ENCODE assay signal across 15 cellular contexts in genomic region chr15:52137432-52138357, GRCh38. TPM values are rescaled to one million over a fixed set of nuclear protein-coding genes. Genes with fewer than 3 reads are reported as not detected.
DNase-seq lines count a peak whose midpoint lies in the region; ATAC-seq and TF ChIP-seq lines count a peak whose summit lies in the region.
"Had no signal": no experiment of that assay in that cellular context is flagged by ENCODE, and none has a peak within 500 bp of the region (broad histone marks: within the 10 kb centered on the region; RNA-seq: fewer than 3 reads in every experiment).

No MANE protein-coding gene starts in this region.

- H3K27me3 ChIP-seq in transverse colon, result no peaks in the 10 kb centered on the region
- H3K27me3 ChIP-seq: ascending aorta, gastroesophageal sphincter had no signal

- peak overlapping the region; percentile 10 to 43 (median 14) for H3K27ac ChIP-seq in transverse colon
- H3K27ac ChIP-seq: ascending aorta, gastroesophageal sphincter had no signal

- H3K9me3 ChIP-seq in transverse colon, result no peaks in the 10 kb centered on the region
- H3K9me3 ChIP-seq: ascending aorta, gastroesophageal sphincter had no signal

- H3K4me1 Mint-ChIP-seq in activated CD8-positive, alpha-beta memory T cell treated with anti-CD3 and anti-CD28 coated beads, Interleukin-2, amount 10 ng/mL, durations not matched to agents 7 days and 5 days, result peaks cover 21% of the 10 kb centered on the region
- peaks cover 10% of the 10 kb centered on the region for H3K4me1 Mint-ChIP-seq in WTC11

- TF ChIP-seq EP300 in transverse colon (IDR thresholded peaks at IDR 0.05; ENCODE audit: low read depth), result no peak

- TF ChIP-seq POLR2A in transverse colon (IDR thresholded peaks at IDR 0.05), result no peak

- H3K4me1 ChIP-seq in transverse colon, result peaks cover 17 to 32% (median 21%) of the 10 kb centered on the region in 4 donors

- TF ChIP-seq CTCF in transverse colon (IDR thresholded peaks at IDR 0.05) (no peak), WTC11 (IDR thresholded peaks at IDR 0.05) (no peak)

- H3K27me3 Mint-ChIP-seq in activated CD8-positive, alpha-beta memory T cell treated with anti-CD3 and anti-CD28 coated beads, Interleukin-2, amount 10 ng/mL, durations not matched to agents 7 days and 5 days, result no peaks in the 10 kb centered on the region
- no peaks in the 10 kb centered on the region for H3K27me3 Mint-ChIP-seq in WTC11 (ENCODE audit: low read depth)
- H3K27me3 Mint-ChIP-seq: activated T-cell treated with anti-CD3 and anti-CD28 coated beads, Interleukin-2, amount 50 U/mL, for 24 hours; effector memory CD8-positive, alpha-beta T cell had no signal

- no peak overlapping the region for H3K4me3 Mint-ChIP-seq in activated CD8-positive, alpha-beta memory T cell treated with anti-CD3 and anti-CD28 coated beads, Interleukin-2, amount 10 ng/mL, durations not matched to agents 7 days and 5 days
- H3K4me3 Mint-ChIP-seq in WTC11, result no peak overlapping the region
- H3K4me3 Mint-ChIP-seq: activated T-cell treated with anti-CD3 and anti-CD28 coated beads, Interleukin-2, amount 50 U/mL, for 24 hours; effector memory CD8-positive, alpha-beta T cell had no signal

- H3K9me3 Mint-ChIP-seq in activated CD8-positive, alpha-beta memory T cell treated with anti-CD3 and anti-CD28 coated beads, Interleukin-2, amount 10 ng/mL, durations not matched to agents 7 days and 5 days (ENCODE audit: low read depth), result no peaks in the 10 kb centered on the region
- no peaks in the 10 kb centered on the region for H3K9me3 Mint-ChIP-seq in WTC11
- H3K9me3 Mint-ChIP-seq: activated T-cell treated with anti-CD3 and anti-CD28 coated beads, Interleukin-2, amount 50 U/mL, for 24 hours; effector memory CD8-positive, alpha-beta T cell had no signal

- in situ Hi-C loops in transverse colon (cut with MboI; ENCODE audit: low pct_ligation_motif_present in 1 of 4, low pct_unique_long_range_greater_than_20kb in 1 of 4, low sequenced_read_pairs in 3 of 4), result loop anchor here in 1 of 4 donors (10.0 to 25.0 kb wide), 2 partner anchors 57 to 150 kb away; partner anchors contain the start of gene GNB5

- intact Hi-C loops in transverse colon (cut with DNase I; ENCODE audit: low total_unique reads), result loop anchor here (2.0 kb wide), 1 partner anchor 27 kb away; no protein-coding TSS in a partner anchor

- DNase-seq in activated CD8-positive, alpha-beta memory T cell treated with anti-CD3 and anti-CD28 coated beads, Interleukin-2, amount 50 U/mL, for 48 hours, result peak; percentile 33
- no peak for DNase-seq in activated CD8-positive, alpha-beta memory T cell treated with anti-CD3 and anti-CD28 coated beads, Interleukin-2, amount 10 ng/mL, durations not matched to agents 7 days and 5 days
- peak; percentile 99 for DNase-seq in SKM-1 (lab: John Stamatoyannopoulos, UW; ENCODE audit: unreplicated experiment)
- peak; percentile 82 for DNase-seq in left lobe of liver (ENCODE audit: low spot score)
- peak; percentile 33 for DNase-seq in transverse colon
- DNase-seq in HEK293T (ENCODE audit: extremely low spot score), result no peak
- no peak for DNase-seq in HPDE6-E6E7 (ENCODE audit: extremely low spot score)
- DNase-seq in WTC11 (ENCODE audit: low spot score), result no peak
- DNase-seq: ACHN; activated T-cell treated with anti-CD3 and anti-CD28 coated beads, Interleukin-2, amount 50 U/mL, for 24 hours; effector memory CD8-positive, alpha-beta T cell; NCI-H226 had no signal

- no peak overlapping the region for H3K27ac Mint-ChIP-seq in activated CD8-positive, alpha-beta memory T cell treated with anti-CD3 and anti-CD28 coated beads, Interleukin-2, amount 10 ng/mL, durations not matched to agents 7 days and 5 days
- H3K27ac Mint-ChIP-seq in WTC11, result no peak overlapping the region
- H3K27ac Mint-ChIP-seq: activated T-cell treated with anti-CD3 and anti-CD28 coated beads, Interleukin-2, amount 50 U/mL, for 24 hours; effector memory CD8-positive, alpha-beta T cell had no signal

- POLR2A ChIA-PET in HEK293T (lab: Yijun Ruan, JAX) (no interaction called here), WTC11 (lab: Charles Lee) (no interaction called here)

- H3K4me3 ChIP-seq in transverse colon, result no peak overlapping the region
- H3K4me3 ChIP-seq: ascending aorta, gastroesophageal sphincter had no signal

- CTCF ChIA-PET in activated CD8-positive, alpha-beta memory T cell treated with anti-CD3 and anti-CD28 coated beads, Interleukin-2, amount 10 ng/mL, durations not matched to agents 7 days and 5 days (lab: Charles Lee), result interaction anchor here (0.7 to 1.9 kb wide), 7 partner anchors 15 to 90 kb away, joined by 3 to 8 read pairs (median 3); no protein-coding TSS in a partner anchor
- CTCF ChIA-PET in HEK293T (lab: Yijun Ruan, JAX), result no interaction called here
- CTCF ChIA-PET in WTC11 (lab: Charles Lee), result interaction anchor here (0.5 to 1.0 kb wide), 5 partner anchors 19 to 1005 kb away, joined by 3 to 6 read pairs (median 4); no protein-coding TSS in a partner anchor

- H3K36me3 Mint-ChIP-seq in activated CD8-positive, alpha-beta memory T cell treated with anti-CD3 and anti-CD28 coated beads, Interleukin-2, amount 10 ng/mL, durations not matched to agents 7 days and 5 days, result peaks cover 7% of the 10 kb centered on the region
- peaks cover 14% of the 10 kb centered on the region for H3K36me3 Mint-ChIP-seq in WTC11

- H3K36me3 ChIP-seq in transverse colon, result no peaks in the 10 kb centered on the region

- WGBS in transverse colon (ENCODE audit: low coverage in 1 of 2), 2 donors, result 56 to 77% methylated on average over 4 to 12 of the region's 12 CpGs

- ATAC-seq in activated CD8-positive, alpha-beta memory T cell treated with anti-CD3 and anti-CD28 coated beads, Interleukin-2, amount 10 ng/mL, durations not matched to agents 7 days and 5 days, result no peak
- ATAC-seq in left lobe of liver, result peak; percentile 36
- ATAC-seq in WTC11, result no peak
- ATAC-seq: effector memory CD8-positive, alpha-beta T cell; gastroesophageal sphincter had no signal

TF ChIP-seq in HEK293T, 16 proteins besides CTCF, POLR2A, EP300 and RAD21:
- TF ChIP-seq FOXM1 (IDR thresholded peaks at IDR 0.05; ENCODE audit: borderline replicate concordance), result no peak
- TF ChIP-seq HDGF (IDR thresholded peaks at IDR 0.05; ENCODE audit: borderline replicate concordance), result no peak
- TF ChIP-seq ARNT (IDR thresholded peaks at IDR 0.05), result no peak
- TF ChIP-seq FOXK2 (IDR thresholded peaks at IDR 0.05), result no peak
- no peak for TF ChIP-seq BHLHE40 (IDR thresholded peaks at IDR 0.05; ENCODE audit: borderline replicate concordance)
- TF ChIP-seq ELF4 (IDR thresholded peaks at IDR 0.05), result no peak
- no peak for TF ChIP-seq L3MBTL2 (conservative IDR thresholded peaks at IDR 0.05)
- no peak for TF ChIP-seq SUZ12 (IDR thresholded peaks at IDR 0.05)
- no peak for TF ChIP-seq SP1 (IDR thresholded peaks at IDR 0.05)
- no peak for TF ChIP-seq PKNOX1 (IDR thresholded peaks at IDR 0.05)
- no peak for TF ChIP-seq ZNF384 (IDR thresholded peaks at IDR 0.05)
- TF ChIP-seq CTBP1 (IDR thresholded peaks at IDR 0.05; ENCODE audit: borderline replicate concordance), result no peak
- no peak for TF ChIP-seq NFRKB (IDR thresholded peaks at IDR 0.05)

TF ChIP-seq in WTC11, 78 proteins besides CTCF, POLR2A, EP300 and RAD21:
- TF ChIP-seq SP1 (CRISPR knock-in tag; conservative IDR thresholded peaks at IDR 0.05) (no peak), NR2C2 (CRISPR knock-in tag; IDR thresholded peaks at IDR 0.05) (no peak), MAX (CRISPR knock-in tag; IDR thresholded peaks at IDR 0.05) (no peak), EMX1 (CRISPR knock-in tag; IDR thresholded peaks at IDR 0.05) (no peak), NFYB (CRISPR knock-in tag; conservative IDR thresholded peaks at IDR 0.05; ENCODE audit: low read depth) (no peak), ZNF671 (CRISPR knock-in tag; IDR thresholded peaks at IDR 0.05) (no peak), FOXK1 (CRISPR knock-in tag; IDR thresholded peaks at IDR 0.05) (no peak), SMAD3 (CRISPR knock-in tag; IDR thresholded peaks at IDR 0.05; ENCODE audit: borderline replicate concordance) (no peak), ETV6 (CRISPR knock-in tag; IDR thresholded peaks at IDR 0.05) (no peak), ZNF317 (CRISPR knock-in tag; IDR thresholded peaks at IDR 0.05; ENCODE audit: borderline replicate concordance, low read depth) (no peak), ZNF121 (CRISPR knock-in tag; IDR thresholded peaks at IDR 0.05) (no peak)
TF ChIP-seq in WTC11: peak in this region for 0.

RNA-seq across cellular contexts. Expression of gene BCL2L10, which starts 25.1 kb away (rescaled TPM):
- total RNA-seq in activated CD8-positive, alpha-beta memory T cell treated with anti-CD3 and anti-CD28 coated beads, Interleukin-2, amount 10 ng/mL, durations not matched to agents 7 days and 5 days, result not detected
- total RNA-seq in left lobe of liver (4.2 TPM), transverse colon (1 to 10 TPM in 2 of 4 donors, not detected in 2; 1.7 to 5.3 TPM), WTC11 (2021) (0.37 to 1.4 TPM (median 0.80 TPM) in 3 replicates)
- total RNA-seq: ascending aorta, kidney epithelial cell had no signal

RNA-seq across cellular contexts. Expression of gene GNB5, which starts 53.5 kb away (rescaled TPM):
- total RNA-seq in activated CD8-positive, alpha-beta memory T cell treated with anti-CD3 and anti-CD28 coated beads, Interleukin-2, amount 10 ng/mL, durations not matched to agents 7 days and 5 days, result 10 to 100 TPM; 27.9 to 39.5 TPM
- total RNA-seq in left lobe of liver (12.7 TPM), transverse colon (10 to 100 TPM in 2 of 4 donors, 1 to 10 TPM in 1, under 1 TPM in 1; 0.60 to 12.7 (median 7.8) TPM), WTC11 (2021) (37.0 to 48.2 TPM (median 41.4 TPM) in 3 replicates)

Comparison
In these comparisons a context has a peak if more than half of its experiments do, and no peak if none do; other contexts are left out.
1. DNase-seq: peak in activated CD8-positive, alpha-beta memory T cell treated with anti-CD3 and anti-CD28 coated beads, Interleukin-2, amount 50 U/mL, for 48 hours (single experiment), SKM-1 (single experiment), left lobe of liver (single experiment) and transverse colon (single experiment); none in activated CD8-positive, alpha-beta memory T cell treated with anti-CD3 and anti-CD28 coated beads, Interleukin-2, amount 10 ng/mL, durations not matched to agents 7 days and 5 days (single experiment), HEK293T (single experiment), HPDE6-E6E7 (single experiment) and WTC11 (single experiment).